ENCODE assay signal across 8 cellular contexts in the genomic region with DNA sequence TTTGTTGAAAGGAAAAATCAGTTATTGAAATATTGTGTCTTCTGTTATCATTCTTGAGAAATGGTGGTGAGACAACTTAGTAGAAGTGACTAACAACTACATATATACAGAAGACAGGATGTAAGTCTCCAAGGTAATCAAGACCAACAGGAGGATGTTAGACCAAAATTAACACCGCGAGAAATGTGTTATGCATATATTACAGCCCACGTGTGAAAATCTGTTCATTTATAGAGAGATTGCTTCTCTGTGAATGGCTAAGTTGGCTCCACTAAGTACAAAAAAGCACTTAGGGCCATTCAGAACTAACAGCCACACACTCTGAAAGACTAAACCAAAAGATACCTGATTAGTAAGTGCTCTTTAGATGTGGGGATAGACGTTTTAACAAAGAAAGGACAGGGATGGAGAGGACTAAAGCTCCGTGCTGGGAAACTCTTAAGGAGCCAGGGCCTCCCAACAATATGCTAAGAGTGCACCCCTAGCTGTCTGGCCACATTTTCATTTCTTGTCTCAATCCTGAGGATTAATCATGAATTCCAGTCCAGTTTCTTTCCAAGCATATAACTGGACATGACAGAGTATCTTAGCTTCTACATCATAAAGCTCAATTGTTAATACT. TPM values are rescaled to one million over a fixed set of nuclear protein-coding genes. Genes with fewer than 3 reads are reported as not detected.
DNase-seq lines count a peak whose midpoint lies in the region; ATAC-seq and TF ChIP-seq lines count a peak whose summit lies in the region.

No MANE protein-coding gene starts in this region.

- H3K4me1 Mint-ChIP-seq in activated CD8-positive, alpha-beta T cell treated with anti-CD3 and anti-CD28 coated beads for 36 hours (ENCODE audit: low read depth): no peaks in the 10 kb centered on the region

- CTCF ChIA-PET in activated CD8-positive, alpha-beta T cell treated with anti-CD3 and anti-CD28 coated beads for 36 hours (lab: Charles Lee): no interaction called here

- peak overlapping the region; percentile 60 for H3K27ac Mint-ChIP-seq in activated CD8-positive, alpha-beta T cell treated with anti-CD3 and anti-CD28 coated beads for 36 hours

- H2BK120ac ChIP-seq in mesendoderm (ENCODE audit: low read depth, low read length): no peak overlapping the region

- in situ Hi-C loops in ACHN (cut with HindIII; ENCODE audit: low pct_ligation_motif_present, low pct_unique_long_range_greater_than_20kb, low sequenced_read_pairs): no loop called here

- no peak overlapping the region for H2AK5ac ChIP-seq in mesendoderm (ENCODE audit: low read length)

- no peak overlapping the region for H4K5ac ChIP-seq in mesendoderm (ENCODE audit: low read length)

- ATAC-seq in GM19043 (IDR thresholded peaks at IDR 0.05; ENCODE audit: low read depth, unreplicated experiment): peak; percentile 59
- peak; percentile 39 for ATAC-seq in HG03097 (IDR thresholded peaks at IDR 0.05; ENCODE audit: low FRiP score, unreplicated experiment)
- peak; percentile 93 for ATAC-seq in activated CD8-positive, alpha-beta T cell treated with anti-CD3 and anti-CD28 coated beads for 36 hours

- H3K9me3 ChIP-seq in BLaER1: no peaks in the 10 kb centered on the region

- H3K4me1 ChIP-seq in BLaER1: peaks cover 63% of the 10 kb centered on the region
- no peaks in the 10 kb centered on the region for H3K4me1 ChIP-seq in mesendoderm (ENCODE audit: control insufficient read depth, low read depth, low read length)

- H3K4me2 ChIP-seq in BLaER1: peak overlapping the region; percentile 10; the same call in 1 of the 2 replicates
- H3K4me2 ChIP-seq in mesendoderm (ENCODE audit: low read length): no peak overlapping the region

- no peaks in the 10 kb centered on the region for H4K20me1 ChIP-seq in BLaER1

- no peak overlapping the region for H4K8ac ChIP-seq in mesendoderm (ENCODE audit: low read depth, low read length)

- H3K79me2 ChIP-seq in mesendoderm (ENCODE audit: control insufficient read depth, insufficient read depth, low read length): no peaks in the 10 kb centered on the region

- H3K23ac ChIP-seq in mesendoderm (ENCODE audit: low read length): no peak overlapping the region

- no peaks in the 10 kb centered on the region for H3K9me3 Mint-ChIP-seq in activated CD8-positive, alpha-beta T cell treated with anti-CD3 and anti-CD28 coated beads for 36 hours

- no peaks in the 10 kb centered on the region for H3K36me3 Mint-ChIP-seq in activated CD8-positive, alpha-beta T cell treated with anti-CD3 and anti-CD28 coated beads for 36 hours (ENCODE audit: low read depth)

- H3K4ac ChIP-seq in mesendoderm (ENCODE audit: low read depth, low read length): no peak overlapping the region

- H3K27me3 ChIP-seq in BLaER1: no peaks in the 10 kb centered on the region
- H3K27me3 ChIP-seq in mesendoderm (ENCODE audit: insufficient read depth, low read length, poor library complexity): no peaks in the 10 kb centered on the region

- H3K79me1 ChIP-seq in mesendoderm (ENCODE audit: low read length): no peaks in the 10 kb centered on the region

- H3K18ac ChIP-seq in mesendoderm (ENCODE audit: low read length): no peak overlapping the region

- TF ChIP-seq CTCF in activated CD8-positive, alpha-beta T cell treated with anti-CD3 and anti-CD28 coated beads for 36 hours (IDR thresholded peaks at IDR 0.05): no peak

- POLR2A ChIA-PET in activated CD8-positive, alpha-beta T cell treated with anti-CD3 and anti-CD28 coated beads for 36 hours (lab: Charles Lee): interaction anchor here (0.6 kb wide), 1 partner anchor 24 kb away, joined by 3 read pairs; no protein-coding TSS in a partner anchor

- DNase-seq in activated CD8-positive, alpha-beta T cell treated with anti-CD3 and anti-CD28 coated beads for 36 hours: peak; percentile 9
- no peak for DNase-seq in ACHN
- DNase-seq in SW 1271 (lab: John Stamatoyannopoulos, UW): no peak
- no peak for DNase-seq in NCI-H1694 treated with DMSO at 0.1 percent for 48 hours (lab: John Stamatoyannopoulos, UW)
- DNase-seq in mesendoderm: no peak

- H3K9ac ChIP-seq in BLaER1 (no peak overlapping the region), mesendoderm (ENCODE audit: low read length) (no peak overlapping the region)

- H3K27me3 Mint-ChIP-seq in activated CD8-positive, alpha-beta T cell treated with anti-CD3 and anti-CD28 coated beads for 36 hours: no peaks in the 10 kb centered on the region

- intact Hi-C loops in activated CD8-positive, alpha-beta T cell treated with anti-CD3 and anti-CD28 coated beads for 36 hours (cut with micrococcal nuclease): no loop called here

- H2BK5ac ChIP-seq in mesendoderm (ENCODE audit: low read length): no peak overlapping the region

- no peak overlapping the region for H3K4me3 ChIP-seq in BLaER1
- no peak overlapping the region for H3K4me3 ChIP-seq in mesendoderm (ENCODE audit: low read length)

- no peak overlapping the region for H3K4me3 Mint-ChIP-seq in activated CD8-positive, alpha-beta T cell treated with anti-CD3 and anti-CD28 coated beads for 36 hours

- H3K56ac ChIP-seq in mesendoderm (ENCODE audit: low read length): no peak overlapping the region

- H2BK15ac ChIP-seq in mesendoderm (replicated peaks; ENCODE audit: low read depth): no peak overlapping the region

- H3K27ac ChIP-seq in BLaER1: 0 out of 2 replicates have a peak overlapping the region, but pooled peaks have one; percentile 18
- no peak overlapping the region for H3K27ac ChIP-seq in mesendoderm (ENCODE audit: low read depth, low read length)

- WGBS in mesendoderm (ENCODE audit: extremely low coverage, insufficient coverage, low lambda C conversion rate): no CpG with 5 or more reads among the region's 5 CpGs

- H3K36me3 ChIP-seq in BLaER1 (peaks cover 6% of the 10 kb centered on the region; the same call in 1 of the 2 replicates), mesendoderm (ENCODE audit: control insufficient read depth, insufficient read depth, low read length) (no peaks in the 10 kb centered on the region)

RNA-seq across cellular contexts. Expression of a gene that starts 26.5 kb away (rescaled TPM):
- total RNA-seq in activated CD8-positive, alpha-beta T cell treated with anti-CD3 and anti-CD28 coated beads for 36 hours: 1 to 10 TPM; 1.5 to 3.0 TPM
- 2.6 TPM for polyA plus RNA-seq in mesendoderm (2013, experiment 1 of 2)
- 2.6 TPM for polyA plus RNA-seq in mesendoderm (2013, experiment 2 of 2)

Comparison
In these comparisons a context has a peak if more than half of its experiments do, and no peak if none do; other contexts are left out.
1. ATAC-seq: peak in every context shown above with its lines; median percentile 93 in activated CD8-positive, alpha-beta T cell treated with anti-CD3 and anti-CD28 coated beads for 36 hours; 59 in GM19043; 39 in HG03097.